In the genomic region with DNA sequence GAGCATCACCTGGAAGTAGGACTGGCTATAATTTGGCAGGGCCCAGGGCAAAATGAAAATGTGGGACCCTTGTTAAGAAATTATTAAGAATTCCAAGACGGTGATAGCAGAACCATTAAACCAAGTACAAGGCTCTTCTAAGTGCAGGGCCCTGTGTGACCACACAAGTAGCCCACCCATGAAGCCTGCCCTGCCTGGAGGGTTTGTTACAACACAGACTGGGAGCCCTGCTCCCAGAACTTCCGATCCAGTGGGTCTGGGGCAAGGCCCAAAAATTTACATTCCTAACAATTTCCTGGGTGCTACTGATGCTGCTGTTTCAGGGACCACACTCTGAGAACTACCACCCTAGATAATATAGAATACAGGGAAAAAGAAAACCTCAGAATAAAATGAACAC, we compare ENCODE assay signal across 28 cellular contexts.
"Had no signal": no experiment of that assay in that cellular context is flagged by ENCODE, and none has a peak within 500 bp of the region (broad histone marks: within the 10 kb centered on the region; RNA-seq: fewer than 3 reads in every experiment).

No MANE protein-coding gene starts in this region.

- H3K4me3 ChIP-seq: ovary, psoas muscle, right lobe of liver, sigmoid colon, stomach, thoracic aorta, thyroid gland, tibial nerve, upper lobe of left lung, vagina had no signal

- H3K4me1 Mint-ChIP-seq: natural killer cell; nephron; neural crest cell; stimulated activated effector memory CD8-positive, alpha-beta T cell treated with anti-CD3 and anti-CD28 coated beads, Interleukin-12 subunit alpha, Interleukin-12 subunit beta, amount 100 ng/mL, for 72 hours; stimulated activated naive B cell treated with anti-CD40 and anti-IgM and Interleukin-4, amounts not matched to agents 10 μg/mL and 1 μg/mL and 100 μg/mL, for 72 hours had no signal

- ATAC-seq: natural killer cell; psoas muscle; right cardiac atrium; right lobe of liver; stimulated activated effector memory CD8-positive, alpha-beta T cell treated with anti-CD3 and anti-CD28 coated beads, Interleukin-12 subunit alpha, Interleukin-12 subunit beta, amount 100 ng/mL, for 72 hours; stimulated activated naive B cell treated with anti-CD40 and anti-IgM and Interleukin-4, amounts not matched to agents 10 μg/mL and 1 μg/mL and 100 μg/mL, for 72 hours had no signal

- H3K36me3 ChIP-seq: ovary, right lobe of liver, sigmoid colon, stomach, thoracic aorta, thyroid gland, tibial nerve, upper lobe of left lung, vagina had no signal

- H3K9me3 ChIP-seq: ovary, psoas muscle, right lobe of liver, sigmoid colon, stomach, thoracic aorta, thyroid gland, tibial nerve, upper lobe of left lung, vagina had no signal

- H3K9me3 Mint-ChIP-seq: stimulated activated naive B cell treated with anti-CD40 and anti-IgM and Interleukin-4, amounts not matched to agents 10 μg/mL and 1 μg/mL and 100 μg/mL, for 72 hours had no signal

- H3K27me3 Mint-ChIP-seq: progenitor cell of endocrine pancreas; stimulated activated naive CD8-positive, alpha-beta T cell treated with anti-CD3 and anti-CD28 coated beads, Interleukin-15, Interleukin-2, amounts not matched to agents 100 ng/mL and 50 ng/mL, for 24 hours had no signal

- H3K27ac ChIP-seq: ovary, parathyroid adenoma, psoas muscle, right lobe of liver, sigmoid colon, stomach, thoracic aorta, thyroid gland, tibial nerve, upper lobe of left lung, vagina had no signal

- DNase-seq: natural killer cell; occipital lobe; ovary; posterior cingulate gyrus; psoas muscle; right cardiac atrium; right lobe of liver; sigmoid colon; small intestine; stimulated activated CD4-positive, alpha-beta T cell treated with anti-CD3 and anti-CD28 coated beads, Interleukin-15, amount 100 ng/mL, for 24 hours; stimulated activated CD4-positive, alpha-beta T cell treated with anti-CD3 and anti-CD28 coated beads, Interleukin-2, amount 100 ng/mL, for 24 hours; stimulated activated CD4-positive, alpha-beta T cell treated with anti-CD3 and anti-CD28 coated beads, Interleukin-2, amount 100 ng/mL, for 48 hours; stimulated activated CD4-positive, alpha-beta T cell treated with anti-CD3 and anti-CD28 coated beads, Interleukin-4, amount 100 ng/mL, for 24 hours; stimulated activated naive B cell treated with anti-CD40 and anti-IgM and Interleukin-4, amounts not matched to agents 10 μg/mL and 1 μg/mL and 100 μg/mL, for 72 hours; stimulated activated naive CD4-positive, alpha-beta T cell treated with Interleukin-2 at 50 U/mL for 16 hours; stomach; thyroid gland; trophoblast cell; upper lobe of left lung had no signal

- H3K36me3 Mint-ChIP-seq: natural killer cell; stimulated activated effector memory CD8-positive, alpha-beta T cell treated with anti-CD3 and anti-CD28 coated beads, Interleukin-12 subunit alpha, Interleukin-12 subunit beta, amount 100 ng/mL, for 72 hours; stimulated activated naive B cell treated with anti-CD40 and anti-IgM and Interleukin-4, amounts not matched to agents 10 μg/mL and 1 μg/mL and 100 μg/mL, for 72 hours had no signal

- H3K27me3 ChIP-seq: ovary, right lobe of liver, sigmoid colon, stomach, thyroid gland, tibial nerve, upper lobe of left lung, vagina had no signal

- H3K27ac Mint-ChIP-seq: natural killer cell; nephron; progenitor cell of endocrine pancreas; stimulated activated effector memory CD8-positive, alpha-beta T cell treated with anti-CD3 and anti-CD28 coated beads, Interleukin-12 subunit alpha, Interleukin-12 subunit beta, amount 100 ng/mL, for 72 hours; stimulated activated naive B cell treated with anti-CD40 and anti-IgM and Interleukin-4, amounts not matched to agents 10 μg/mL and 1 μg/mL and 100 μg/mL, for 72 hours; stimulated activated naive CD8-positive, alpha-beta T cell treated with anti-CD3 and anti-CD28 coated beads, Interleukin-15, Interleukin-2, amounts not matched to agents 100 ng/mL and 50 ng/mL, for 24 hours had no signal

- H3K4me1 ChIP-seq: parathyroid adenoma, psoas muscle, right lobe of liver, sigmoid colon, thyroid gland, tibial nerve, upper lobe of left lung, vagina had no signal

- H3K4me3 Mint-ChIP-seq: natural killer cell; nephron; neural crest cell; stimulated activated effector memory CD8-positive, alpha-beta T cell treated with anti-CD3 and anti-CD28 coated beads, Interleukin-12 subunit alpha, Interleukin-12 subunit beta, amount 100 ng/mL, for 72 hours; stimulated activated naive B cell treated with anti-CD40 and anti-IgM and Interleukin-4, amounts not matched to agents 10 μg/mL and 1 μg/mL and 100 μg/mL, for 72 hours; stimulated activated naive CD8-positive, alpha-beta T cell treated with anti-CD3 and anti-CD28 coated beads, Interleukin-15, Interleukin-2, amounts not matched to agents 100 ng/mL and 50 ng/mL, for 24 hours had no signal
